Comparison of ENCODE assay signal across 10 cellular contexts in the genomic region with DNA sequence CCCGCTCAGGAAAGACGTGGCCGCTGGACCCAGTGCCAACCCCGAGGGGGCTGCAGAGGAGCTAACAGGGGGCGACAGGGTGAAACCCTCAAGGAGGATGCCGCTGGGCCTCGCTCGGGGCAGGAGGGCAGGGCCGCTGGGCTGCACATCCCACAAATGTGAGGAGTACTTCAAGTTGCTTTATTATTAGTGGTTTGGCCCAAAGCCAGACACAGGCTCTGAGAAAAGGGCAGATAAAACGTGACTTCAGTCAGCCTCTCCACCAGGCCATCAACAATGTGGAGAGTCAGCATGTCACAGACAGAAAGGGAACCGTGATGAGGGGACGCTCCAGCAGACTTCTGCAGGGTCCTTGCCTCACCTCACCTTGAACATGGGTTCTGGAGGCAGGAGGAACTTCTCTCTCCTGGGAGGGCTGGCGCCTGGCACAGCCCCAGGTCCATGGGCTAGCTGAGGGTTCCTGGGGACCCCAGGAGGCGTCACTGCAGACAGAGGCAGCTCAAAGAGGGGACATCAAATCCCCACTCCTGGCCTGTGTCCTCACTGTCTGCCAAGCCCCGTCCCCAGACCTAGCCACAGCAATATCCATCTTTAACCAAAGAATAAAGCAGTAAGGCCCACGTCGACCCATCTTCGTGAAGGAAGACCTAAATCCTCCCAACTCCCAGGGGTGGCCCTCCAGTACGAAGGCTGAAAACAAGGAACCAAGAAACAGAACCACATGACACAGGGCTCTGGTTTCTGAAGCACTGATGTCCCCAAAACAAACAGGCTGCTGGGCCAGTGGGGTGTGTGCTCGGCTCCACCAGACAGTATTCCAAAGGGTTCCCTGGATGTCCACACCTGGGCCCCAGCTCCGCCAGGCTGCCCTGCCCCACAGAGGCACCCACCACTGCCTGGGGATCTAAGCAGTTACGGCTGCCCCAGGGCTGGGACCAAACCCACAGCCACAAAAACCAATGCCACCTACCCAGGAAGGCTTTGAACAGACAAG. TPM values are rescaled to one million over a fixed set of nuclear protein-coding genes. Genes with fewer than 3 reads are reported as not detected.
DNase-seq lines count a peak whose midpoint lies in the region; ATAC-seq lines count a peak whose summit lies in the region.
"Had no signal": no experiment of that assay in that cellular context is flagged by ENCODE, and none has a peak within 500 bp of the region (broad histone marks: within the 10 kb centered on the region; RNA-seq: fewer than 3 reads in every experiment).

No MANE protein-coding gene starts in this region.

- H2AK5ac ChIP-seq in mesendoderm (ENCODE audit: low read length) = peak overlapping the region; percentile 43

- in situ Hi-C loops in Caki2 (cut with HindIII; ENCODE audit: low pct_unique_long_range_greater_than_20kb, low sequenced_read_pairs) = no loop called here

- no peak overlapping the region for H3K4me2 ChIP-seq in mesendoderm (ENCODE audit: low read length)

- peak overlapping the region; percentile 25 for H3K56ac ChIP-seq in mesendoderm (ENCODE audit: low read length)

- DNase-seq in Caki2 (ENCODE audit: low read depth) (peak; percentile 40), NCI-H1105 treated with DMSO at 0.1 percent for 48 hours (lab: John Stamatoyannopoulos, UW) (peak; percentile 84), amniotic epithelial cell (ENCODE audit: low read depth) (peak; percentile 74), mesendoderm (no peak), H7 (no peak), UCSD-AML1 (lab: John Stamatoyannopoulos, UW; ENCODE audit: unreplicated experiment) (no peak), Ammon's horn (ENCODE audit: low spot score) (no peak)
- DNase-seq: brain microvascular endothelial cell, left colon had no signal

- no peak overlapping the region for H2BK5ac ChIP-seq in mesendoderm (ENCODE audit: low read length)

- H3K4me1 ChIP-seq in mesendoderm (ENCODE audit: control insufficient read depth, low read depth, low read length) = peaks cover 36% of the 10 kb centered on the region

- H3K4ac ChIP-seq in mesendoderm (ENCODE audit: low read depth, low read length) = no peak overlapping the region

- H3K27me3 ChIP-seq in mesendoderm (ENCODE audit: insufficient read depth, low read length, poor library complexity) (no peaks in the 10 kb centered on the region), H7 (ENCODE audit: control insufficient read depth, insufficient read depth, low read length) (no peaks in the 10 kb centered on the region)
- H3K27me3 ChIP-seq: brain microvascular endothelial cell had no signal

- H2BK120ac ChIP-seq in mesendoderm (ENCODE audit: low read depth, low read length) = no peak overlapping the region

- H3K18ac ChIP-seq in mesendoderm (ENCODE audit: low read length) = peak overlapping the region; percentile 24

- no peak overlapping the region for H3K4me3 ChIP-seq in mesendoderm (ENCODE audit: low read length)
- H3K4me3 ChIP-seq in H7 (ENCODE audit: insufficient read depth, low read depth, low read length) = no peak overlapping the region

- H4K5ac ChIP-seq in mesendoderm (ENCODE audit: low read length) = no peak overlapping the region

- no peak overlapping the region for H3K9ac ChIP-seq in mesendoderm (ENCODE audit: low read length)

- H4K8ac ChIP-seq in mesendoderm (ENCODE audit: low read depth, low read length) = no peak overlapping the region

- H3K36me3 ChIP-seq in mesendoderm (ENCODE audit: control insufficient read depth, insufficient read depth, low read length) (no peaks in the 10 kb centered on the region), H7 (replicated peaks; ENCODE audit: control insufficient read depth, insufficient read depth, low read length) (no peaks in the 10 kb centered on the region)
- H3K36me3 ChIP-seq: brain microvascular endothelial cell had no signal

- no peak overlapping the region for H3K23ac ChIP-seq in mesendoderm (ENCODE audit: low read length)

- no peak for ATAC-seq in GM18498 (IDR thresholded peaks at IDR 0.05; ENCODE audit: unreplicated experiment)
- ATAC-seq: left colon had no signal

- no CpG with 5 or more reads among the region's 22 CpGs for WGBS in mesendoderm (ENCODE audit: extremely low coverage, insufficient coverage, low lambda C conversion rate)

- H3K79me1 ChIP-seq in mesendoderm (ENCODE audit: low read length) = peaks cover 2% of the 10 kb centered on the region

- H3K27ac ChIP-seq in mesendoderm (ENCODE audit: low read depth, low read length) = no peak overlapping the region
- H3K27ac ChIP-seq: brain microvascular endothelial cell had no signal

- H2BK15ac ChIP-seq in mesendoderm (replicated peaks; ENCODE audit: low read depth) = no peak overlapping the region

- H3K79me2 ChIP-seq in mesendoderm (ENCODE audit: control insufficient read depth, insufficient read depth, low read length) = peaks cover 3% of the 10 kb centered on the region

RNA-seq across cellular contexts. Expression of gene CCDC85C, which starts 35.1 kb away (rescaled TPM):
- 21.6 and 28.3 TPM in 2 replicates for total RNA-seq in Caki2 (2014; rRNA removed; shearing (Covaris generic); ENCODE audit: low replicate concordance)
- 10.1 TPM for polyA plus RNA-seq in mesendoderm (2013, experiment 1 of 2)
- 10.7 TPM for polyA plus RNA-seq in mesendoderm (2013, experiment 2 of 2)
- total RNA-seq in H7 (2014; rRNA removed; shearing (Covaris generic)) = 44.9 and 50.2 TPM in 2 replicates

Comparison
In these comparisons a context has a peak if more than half of its experiments do, and no peak if none do; other contexts are left out.
1. DNase-seq: peak in Caki2 (single experiment), NCI-H1105 treated with DMSO at 0.1 percent for 48 hours (single experiment) and amniotic epithelial cell (single experiment); none in mesendoderm (single experiment), H7 (single experiment), UCSD-AML1 (single experiment) and Ammon's horn (single experiment).